13 cellular contexts compared by ENCODE assay signal in the genomic region with DNA sequence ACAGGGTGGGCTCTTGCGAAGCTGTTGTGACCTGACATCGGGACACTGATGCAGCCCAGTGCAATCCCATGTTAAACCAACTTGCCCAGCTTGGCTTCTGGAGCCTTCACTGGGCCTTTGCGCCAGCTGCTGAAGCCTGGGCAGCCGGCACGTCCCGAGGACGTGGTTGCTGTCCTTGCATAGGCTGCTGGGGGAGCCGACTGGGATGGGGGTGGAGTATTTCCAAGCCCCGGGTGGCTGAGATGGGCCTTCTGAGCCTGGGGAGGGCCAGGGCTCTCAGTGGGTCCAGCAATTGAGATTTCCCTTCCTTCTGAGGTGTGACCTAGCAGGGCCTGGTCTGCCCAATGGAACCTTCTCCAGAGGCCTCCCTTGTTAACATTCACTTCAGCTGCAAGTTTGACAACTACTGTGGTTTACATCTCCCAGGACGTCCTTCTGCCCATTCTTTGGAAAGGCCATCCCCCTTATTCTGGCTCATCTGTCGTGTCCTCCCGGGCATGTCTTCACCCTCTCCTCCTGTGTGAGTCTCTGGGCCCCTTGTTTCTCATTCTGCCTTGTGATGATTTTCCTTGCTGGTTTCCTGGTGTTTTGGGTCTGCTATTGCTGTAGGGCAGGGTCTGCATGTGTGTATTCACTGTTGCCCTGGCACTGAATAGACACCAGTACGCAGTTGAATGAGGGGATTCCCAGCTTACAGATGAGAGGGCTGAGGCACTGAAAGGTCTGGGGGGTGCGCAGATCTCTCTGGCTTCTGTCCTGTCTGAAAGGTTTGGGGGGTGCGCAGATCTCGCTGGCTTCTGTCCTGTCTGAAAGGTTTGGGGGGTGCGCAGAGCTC. TPM values are rescaled to one million over a fixed set of nuclear protein-coding genes. Genes with fewer than 3 reads are reported as not detected.
A peak's percentile ranks its signal among the peaks of the same experiment; 100 is the strongest.
DNase-seq lines count a peak whose midpoint lies in the region; ATAC-seq lines count a peak whose summit lies in the region.
"Had no signal": no experiment of that assay in that cellular context is flagged by ENCODE, and none has a peak within 500 bp of the region (broad histone marks: within the 10 kb centered on the region; RNA-seq: fewer than 3 reads in every experiment).

No MANE protein-coding gene starts in this region.

- H3K27me3 Mint-ChIP-seq in activated CD4-positive, alpha-beta T cell treated with anti-CD3 and anti-CD28 coated beads, Interleukin-2, amount 10 ng/mL, durations not matched to agents 7 days and 5 days, result no peaks in the 10 kb centered on the region
- H3K27me3 Mint-ChIP-seq in T-helper 17 cell (no peaks in the 10 kb centered on the region), immature natural killer cell (ENCODE audit: low read depth in 3 of 3) (peaks cover 2 to 4% (median 2%) of the 10 kb centered on the region in 3 donors)
- no peaks in the 10 kb centered on the region for H3K27me3 Mint-ChIP-seq in stimulated activated naive B cell treated with anti-CD40 and anti-IgM and Interleukin-4, amounts not matched to agents 10 μg/mL and 1 μg/mL and 100 μg/mL, for 72 hours

- ATAC-seq in T-helper 17 cell (peak; percentile 61), GM18907 (IDR thresholded peaks at IDR 0.05; ENCODE audit: unreplicated experiment) (no peak), GM18858 (IDR thresholded peaks at IDR 0.05; ENCODE audit: unreplicated experiment) (no peak)
- ATAC-seq in stimulated activated naive B cell treated with anti-CD40 and anti-IgM and Interleukin-4, amounts not matched to agents 10 μg/mL and 1 μg/mL and 100 μg/mL, for 72 hours (replicated peaks), result no peak
- ATAC-seq: heart right ventricle had no signal

- POLR2A ChIA-PET in activated CD4-positive, alpha-beta T cell treated with anti-CD3 and anti-CD28 coated beads, Interleukin-2, amount 10 ng/mL, durations not matched to agents 7 days and 5 days (lab: Charles Lee), result no interaction called here

- peaks cover 100% of the 10 kb centered on the region for H3K79me2 ChIP-seq in GM23248 (ENCODE audit: insufficient read depth)

- no peak overlapping the region for H3K4me2 ChIP-seq in GM23248 (ENCODE audit: unreplicated experiment)

- H3K9me3 ChIP-seq in T-helper 17 cell (ENCODE audit: control insufficient read depth, low read length, poor library complexity, severe bottlenecking), result no peaks in the 10 kb centered on the region
- H3K9me3 ChIP-seq in GM23248 (ENCODE audit: low read depth), result no peaks in the 10 kb centered on the region
- H3K9me3 ChIP-seq: heart right ventricle, SJSA1 had no signal

- H3F3A ChIP-seq in GM23248 (ENCODE audit: insufficient read depth), result peaks cover 45% of the 10 kb centered on the region

- no peaks in the 10 kb centered on the region for H3K9me3 Mint-ChIP-seq in activated CD4-positive, alpha-beta T cell treated with anti-CD3 and anti-CD28 coated beads, Interleukin-2, amount 10 ng/mL, durations not matched to agents 7 days and 5 days
- H3K9me3 Mint-ChIP-seq in immature natural killer cell, result no peaks in the 10 kb centered on the region
- H3K9me3 Mint-ChIP-seq in stimulated activated naive B cell treated with anti-CD40 and anti-IgM and Interleukin-4, amounts not matched to agents 10 μg/mL and 1 μg/mL and 100 μg/mL, for 72 hours, result no peaks in the 10 kb centered on the region

- peak overlapping the region; percentile 25 for H3K27ac Mint-ChIP-seq in activated CD4-positive, alpha-beta T cell treated with anti-CD3 and anti-CD28 coated beads, Interleukin-2, amount 10 ng/mL, durations not matched to agents 7 days and 5 days
- peak overlapping the region; percentile 87 for H3K27ac Mint-ChIP-seq in T-helper 17 cell
- H3K27ac Mint-ChIP-seq in immature natural killer cell, result peak overlapping the region; percentile 45 to 99 (median 86)
- H3K27ac Mint-ChIP-seq in stimulated activated naive B cell treated with anti-CD40 and anti-IgM and Interleukin-4, amounts not matched to agents 10 μg/mL and 1 μg/mL and 100 μg/mL, for 72 hours, result peak overlapping the region; percentile 83

- H3K4me1 ChIP-seq in GM23248 (ENCODE audit: insufficient read depth), result peaks cover 17% of the 10 kb centered on the region

- no peak overlapping the region for H3K9ac ChIP-seq in GM23248

- H4K20me1 ChIP-seq in GM23248 (ENCODE audit: insufficient read depth), result peaks cover 16% of the 10 kb centered on the region; the same call in 1 of the 2 replicates

- peaks cover 15% of the 10 kb centered on the region for H3K36me3 Mint-ChIP-seq in activated CD4-positive, alpha-beta T cell treated with anti-CD3 and anti-CD28 coated beads, Interleukin-2, amount 10 ng/mL, durations not matched to agents 7 days and 5 days (ENCODE audit: low read depth)
- H3K36me3 Mint-ChIP-seq in T-helper 17 cell (ENCODE audit: low read depth) (no peaks in the 10 kb centered on the region), immature natural killer cell (peaks cover 0 to 6% (median 0%) of the 10 kb centered on the region in 3 donors)
- H3K36me3 Mint-ChIP-seq in stimulated activated naive B cell treated with anti-CD40 and anti-IgM and Interleukin-4, amounts not matched to agents 10 μg/mL and 1 μg/mL and 100 μg/mL, for 72 hours, result peaks cover 15 to 32% of the 10 kb centered on the region in 2 donors

- H3K27me3 ChIP-seq in GM23248 (replicated peaks; ENCODE audit: insufficient read depth), result no peaks in the 10 kb centered on the region
- H3K27me3 ChIP-seq: heart right ventricle, SJSA1 had no signal

- in situ Hi-C loops in GM23248 (cut with MboI), result loop anchor here (25.0 kb wide), 1 partner anchor 1611 kb away; the partner anchor contains the start of gene NUBP1

- H3K27ac ChIP-seq in GM23248, result no peak overlapping the region
- H3K27ac ChIP-seq: SJSA1 had no signal

- no peak for DNase-seq in activated CD4-positive, alpha-beta T cell treated with anti-CD3 and anti-CD28 coated beads, Interleukin-2, amount 10 ng/mL, durations not matched to agents 7 days and 5 days
- no peak for DNase-seq in activated CD4-positive, alpha-beta T cell treated with anti-CD3 and anti-CD28 coated beads for 48 hours
- DNase-seq in T-helper 17 cell (no peak), immature natural killer cell (no peak), GM23248 (no peak)
- no peak for DNase-seq in stimulated activated naive B cell treated with anti-CD40 and anti-IgM and Interleukin-4, amounts not matched to agents 10 μg/mL and 1 μg/mL and 100 μg/mL, for 72 hours
- DNase-seq: activated CD4-positive, CD25-positive, alpha-beta regulatory T cell; activated gamma-delta T cell treated with Interleukin-2 at 50 U/mL for 16 hours; heart right ventricle; NK-92 treated with Interleukin-12 subunit alpha and Interleukin-12 subunit beta, amount 100 ng/mL, for 24 hours had no signal

- H3K9me2 ChIP-seq in GM23248 (ENCODE audit: insufficient read depth), result no peaks in the 10 kb centered on the region

- CTCF ChIA-PET in activated CD4-positive, alpha-beta T cell treated with anti-CD3 and anti-CD28 coated beads, Interleukin-2, amount 10 ng/mL, durations not matched to agents 7 days and 5 days (lab: Charles Lee), result interaction anchor here (0.6 to 1.7 kb wide), 5 partner anchors 9 to 1649 kb away, joined by 3 to 6 read pairs (median 4); no protein-coding TSS in a partner anchor

- H3K4me1 Mint-ChIP-seq in activated CD4-positive, alpha-beta T cell treated with anti-CD3 and anti-CD28 coated beads, Interleukin-2, amount 10 ng/mL, durations not matched to agents 7 days and 5 days, result peaks cover 55% of the 10 kb centered on the region
- H3K4me1 Mint-ChIP-seq in T-helper 17 cell (peaks cover 37% of the 10 kb centered on the region), immature natural killer cell (peaks cover 73 to 80% of the 10 kb centered on the region in 2 donors)
- peaks cover 56 to 73% of the 10 kb centered on the region in 2 donors for H3K4me1 Mint-ChIP-seq in stimulated activated naive B cell treated with anti-CD40 and anti-IgM and Interleukin-4, amounts not matched to agents 10 μg/mL and 1 μg/mL and 100 μg/mL, for 72 hours

- H3K4me3 Mint-ChIP-seq in activated CD4-positive, alpha-beta T cell treated with anti-CD3 and anti-CD28 coated beads, Interleukin-2, amount 10 ng/mL, durations not matched to agents 7 days and 5 days, result no peak overlapping the region
- H3K4me3 Mint-ChIP-seq in T-helper 17 cell (peak overlapping the region; percentile 49), immature natural killer cell (peak overlapping the region in 2 of 5 donors; percentile 42 to 60)
- peak overlapping the region in 1 of 2 donors; percentile 56 for H3K4me3 Mint-ChIP-seq in stimulated activated naive B cell treated with anti-CD40 and anti-IgM and Interleukin-4, amounts not matched to agents 10 μg/mL and 1 μg/mL and 100 μg/mL, for 72 hours

- H3K4me3 ChIP-seq in GM23248, result no peak overlapping the region
- H3K4me3 ChIP-seq: heart right ventricle, SJSA1 had no signal

- H2AFZ ChIP-seq in GM23248, result no peak overlapping the region

- 76 to 79% methylated on average over 16 to 17 of the region's 17 CpGs for WGBS in GM23248 (ENCODE audit: low coverage in 1 of 2, low lambda C conversion rate in 2 of 2, missing lambda C conversion rate in 2 of 2), 2 experiments

- H3K36me3 ChIP-seq in GM23248 (ENCODE audit: low read depth), result peaks cover 31% of the 10 kb centered on the region

RNA-seq across cellular contexts. Expression of gene HAPSTR1, which starts 34.4 kb away (rescaled TPM):
- total RNA-seq in activated CD4-positive, alpha-beta T cell treated with anti-CD3 and anti-CD28 coated beads, Interleukin-2, amount 10 ng/mL, durations not matched to agents 7 days and 5 days, result 10 to 100 TPM; 55.0 to 55.6 TPM
- 100 to 1,000 TPM; 122 to 124 TPM for total RNA-seq in T-helper 17 cell
- polyA plus RNA-seq in immature natural killer cell, result 10 to 100 TPM in 1 of 3 donors, 1 to 10 TPM in 2; 4.9 to 20.2 (median 6.1) TPM
- 79.2 and 85.5 TPM in 2 replicates for total RNA-seq in GM23248 (2014; rRNA removed; shearing (Covaris generic))
- 11.7 and 12.0 TPM in 2 replicates for polyA plus RNA-seq in GM23248 (2016; fragmentation: Nextera tagmentation; extraction: Ambion mirVana)

Comparison
In these comparisons a context has a peak if more than half of its experiments do, and no peak if none do; other contexts are left out.
1. H3K27ac Mint-ChIP-seq: peak in every context shown above with its lines; median percentile 87 in T-helper 17 cell; 86 in immature natural killer cell; 83 in stimulated activated naive B cell treated with anti-CD40 and anti-IgM and Interleukin-4, amounts not matched to agents 10 μg/mL and 1 μg/mL and 100 μg/mL, for 72 hours; 25 in activated CD4-positive, alpha-beta T cell treated with anti-CD3 and anti-CD28 coated beads, Interleukin-2, amount 10 ng/mL, durations not matched to agents 7 days and 5 days.